ENCODE assay signal across 14 cellular contexts in the genomic region with DNA sequence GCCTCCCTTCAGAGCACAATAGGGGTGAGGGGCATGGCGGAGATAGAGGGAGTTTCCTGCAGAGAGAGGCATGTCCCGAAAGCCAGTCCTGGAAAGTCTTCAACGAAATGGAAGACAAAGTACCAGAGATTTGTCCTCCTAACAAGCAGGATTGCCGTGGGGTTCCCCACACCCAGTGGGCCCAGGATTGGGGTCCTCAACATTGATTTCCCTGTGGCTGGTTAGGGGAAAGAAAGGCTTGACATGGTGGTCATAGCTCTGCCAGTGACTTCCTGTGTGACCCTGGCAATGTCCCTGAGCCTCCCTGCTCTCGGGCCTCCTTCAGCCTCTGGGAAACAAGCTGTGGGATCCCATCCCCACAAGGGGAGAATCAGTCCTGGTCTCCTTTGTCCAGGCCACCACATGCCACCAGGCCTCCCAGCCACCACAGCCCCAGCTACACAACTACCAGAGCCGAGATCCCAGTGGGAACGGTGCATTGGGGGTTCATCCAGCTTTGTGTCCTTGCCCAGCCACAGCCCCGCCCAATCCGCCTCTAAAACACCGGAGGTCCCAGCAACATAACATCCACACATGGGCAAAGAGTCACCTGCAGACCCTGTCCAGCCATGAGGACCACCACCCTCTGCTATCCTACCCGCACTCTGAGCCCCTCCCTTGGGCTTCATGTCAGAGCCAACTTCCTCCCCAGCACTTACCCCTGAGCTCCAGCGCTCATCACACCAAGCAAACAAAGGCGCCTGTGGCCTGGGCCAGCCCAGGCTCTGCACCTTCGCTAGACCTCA.
DNase-seq lines count a peak whose midpoint lies in the region; ATAC-seq and TF ChIP-seq lines count a peak whose summit lies in the region.
"Had no signal": no experiment of that assay in that cellular context is flagged by ENCODE, and none has a peak within 500 bp of the region (broad histone marks: within the 10 kb centered on the region; RNA-seq: fewer than 3 reads in every experiment).

No MANE protein-coding gene starts in this region.

- no peaks in the 10 kb centered on the region for H3K36me3 ChIP-seq in lung (ENCODE audit: control insufficient read depth in 2 of 2, insufficient read depth in 2 of 2, low read length in 2 of 2)
- H3K36me3 ChIP-seq in CD4-positive, alpha-beta memory T cell (ENCODE audit: insufficient read depth, low read length), result no peaks in the 10 kb centered on the region
- H3K36me3 ChIP-seq: BLaER1 had no signal

- 83 to 86% methylated on average over 14 of the region's 14 CpGs for WGBS in lung, 2 donors

- H3K4me3 Mint-ChIP-seq in activated CD8-positive, alpha-beta T cell treated with anti-CD3 and anti-CD28 coated beads, Interleukin-2, amount 10 ng/mL, durations not matched to agents 7 days and 5 days, result no peak overlapping the region
- H3K4me3 Mint-ChIP-seq in activated CD8-positive, alpha-beta T cell treated with anti-CD3 and anti-CD28 coated beads for 36 hours, result no peak overlapping the region
- no peak overlapping the region for H3K4me3 Mint-ChIP-seq in stimulated activated effector memory CD8-positive, alpha-beta T cell treated with anti-CD3 and anti-CD28 coated beads, Interleukin-12 subunit alpha, Interleukin-12 subunit beta, amount 100 ng/mL, for 72 hours
- H3K4me3 Mint-ChIP-seq in CD4-positive, alpha-beta memory T cell, result no peak overlapping the region

- TF ChIP-seq CTCF in activated CD8-positive, alpha-beta T cell treated with anti-CD3 and anti-CD28 coated beads for 36 hours (IDR thresholded peaks at IDR 0.05), result no peak
- TF ChIP-seq CTCF in lung (IDR thresholded peaks at IDR 0.05; ENCODE audit: control extremely low read depth, extremely low read depth), result no peak

- H3K9me3 ChIP-seq in lung (ENCODE audit: control insufficient read depth in 2 of 2, insufficient read depth in 1 of 2, low read length in 1 of 2), result peaks cover 0 to 5% of the 10 kb centered on the region in 2 donors
- H3K9me3 ChIP-seq in CD4-positive, alpha-beta memory T cell (ENCODE audit: control insufficient read depth in 1 of 2, low read length in 2 of 2), result no peaks in the 10 kb centered on the region
- H3K9me3 ChIP-seq: BLaER1 had no signal

- H3K4me3 ChIP-seq in lung, result no peak overlapping the region
- no peak overlapping the region for H3K4me3 ChIP-seq in CD4-positive, alpha-beta memory T cell (ENCODE audit: low read length in 2 of 2)
- H3K4me3 ChIP-seq: BLaER1, GM23248 had no signal

- no peak overlapping the region for H3K27ac ChIP-seq in lung (ENCODE audit: low read depth in 1 of 2, low read length in 1 of 2)
- H3K27ac ChIP-seq in CD4-positive, alpha-beta memory T cell (ENCODE audit: low read depth, low read length), result no peak overlapping the region
- H3K27ac ChIP-seq: 22Rv1, BLaER1, GM23248 had no signal

- H3K27ac Mint-ChIP-seq in activated CD8-positive, alpha-beta T cell treated with anti-CD3 and anti-CD28 coated beads, Interleukin-2, amount 10 ng/mL, durations not matched to agents 7 days and 5 days, result no peak overlapping the region
- H3K27ac Mint-ChIP-seq in activated CD8-positive, alpha-beta T cell treated with anti-CD3 and anti-CD28 coated beads for 36 hours, result no peak overlapping the region
- H3K27ac Mint-ChIP-seq in stimulated activated effector memory CD8-positive, alpha-beta T cell treated with anti-CD3 and anti-CD28 coated beads, Interleukin-12 subunit alpha, Interleukin-12 subunit beta, amount 100 ng/mL, for 72 hours, result no peak overlapping the region
- no peak overlapping the region for H3K27ac Mint-ChIP-seq in CD4-positive, alpha-beta memory T cell

- intact Hi-C loops in activated CD8-positive, alpha-beta T cell treated with anti-CD3 and anti-CD28 coated beads for 36 hours (cut with micrococcal nuclease), result no loop called here
- intact Hi-C loops in CD4-positive, alpha-beta memory T cell (cut with micrococcal nuclease), result no loop called here

- H3K4me1 Mint-ChIP-seq in activated CD8-positive, alpha-beta T cell treated with anti-CD3 and anti-CD28 coated beads, Interleukin-2, amount 10 ng/mL, durations not matched to agents 7 days and 5 days (ENCODE audit: low read depth), result no peaks in the 10 kb centered on the region
- no peaks in the 10 kb centered on the region for H3K4me1 Mint-ChIP-seq in activated CD8-positive, alpha-beta T cell treated with anti-CD3 and anti-CD28 coated beads for 36 hours (ENCODE audit: low read depth)
- H3K4me1 Mint-ChIP-seq in stimulated activated effector memory CD8-positive, alpha-beta T cell treated with anti-CD3 and anti-CD28 coated beads, Interleukin-12 subunit alpha, Interleukin-12 subunit beta, amount 100 ng/mL, for 72 hours, result no peaks in the 10 kb centered on the region
- peaks cover 0 to 5% (median under 1%) of the 10 kb centered on the region in 4 donors for H3K4me1 Mint-ChIP-seq in CD4-positive, alpha-beta memory T cell

- CTCF ChIA-PET in activated CD8-positive, alpha-beta T cell treated with anti-CD3 and anti-CD28 coated beads, Interleukin-2, amount 10 ng/mL, durations not matched to agents 7 days and 5 days (lab: Charles Lee), result no interaction called here
- CTCF ChIA-PET in activated CD8-positive, alpha-beta T cell treated with anti-CD3 and anti-CD28 coated beads for 36 hours (lab: Charles Lee), result interaction anchor here (0.6 kb wide), 1 partner anchor 266 kb away, joined by 3 read pairs; no protein-coding TSS in a partner anchor
- CTCF ChIA-PET in HEK293T (lab: Yijun Ruan, JAX), result no interaction called here
- CTCF ChIA-PET in CD4-positive, alpha-beta memory T cell (lab: Charles Lee; ENCODE audit: partially characterized antibody), result no interaction called here

- no peaks in the 10 kb centered on the region for H3K36me3 Mint-ChIP-seq in activated CD8-positive, alpha-beta T cell treated with anti-CD3 and anti-CD28 coated beads, Interleukin-2, amount 10 ng/mL, durations not matched to agents 7 days and 5 days (ENCODE audit: low read depth)
- peaks cover 3% of the 10 kb centered on the region for H3K36me3 Mint-ChIP-seq in activated CD8-positive, alpha-beta T cell treated with anti-CD3 and anti-CD28 coated beads for 36 hours (ENCODE audit: low read depth)
- H3K36me3 Mint-ChIP-seq in stimulated activated effector memory CD8-positive, alpha-beta T cell treated with anti-CD3 and anti-CD28 coated beads, Interleukin-12 subunit alpha, Interleukin-12 subunit beta, amount 100 ng/mL, for 72 hours, result no peaks in the 10 kb centered on the region
- peaks cover 21 to 55% of the 10 kb centered on the region in 2 donors for H3K36me3 Mint-ChIP-seq in CD4-positive, alpha-beta memory T cell

- POLR2A ChIA-PET in activated CD8-positive, alpha-beta T cell treated with anti-CD3 and anti-CD28 coated beads, Interleukin-2, amount 10 ng/mL, durations not matched to agents 7 days and 5 days (lab: Charles Lee), result no interaction called here
- POLR2A ChIA-PET in activated CD8-positive, alpha-beta T cell treated with anti-CD3 and anti-CD28 coated beads for 36 hours (lab: Charles Lee), result interaction anchor here (1.2 kb wide), 1 partner anchor 10 kb away, joined by 4 read pairs; no protein-coding TSS in a partner anchor
- POLR2A ChIA-PET in HEK293T (lab: Yijun Ruan, JAX), result no interaction called here
- POLR2A ChIA-PET in CD4-positive, alpha-beta memory T cell (lab: Charles Lee; ENCODE audit: partially characterized antibody), result no interaction called here

- H3K9me3 Mint-ChIP-seq in activated CD8-positive, alpha-beta T cell treated with anti-CD3 and anti-CD28 coated beads, Interleukin-2, amount 10 ng/mL, durations not matched to agents 7 days and 5 days (ENCODE audit: insufficient read depth), result peaks cover 1% of the 10 kb centered on the region
- peaks cover 3% of the 10 kb centered on the region for H3K9me3 Mint-ChIP-seq in activated CD8-positive, alpha-beta T cell treated with anti-CD3 and anti-CD28 coated beads for 36 hours
- peaks cover 10% of the 10 kb centered on the region for H3K9me3 Mint-ChIP-seq in stimulated activated effector memory CD8-positive, alpha-beta T cell treated with anti-CD3 and anti-CD28 coated beads, Interleukin-12 subunit alpha, Interleukin-12 subunit beta, amount 100 ng/mL, for 72 hours
- H3K9me3 Mint-ChIP-seq in CD4-positive, alpha-beta memory T cell, result peaks cover 0 to 9% (median 6%) of the 10 kb centered on the region in 8 donors

- H3K4me1 ChIP-seq in lung (ENCODE audit: control insufficient read depth in 2 of 2, insufficient read depth in 2 of 2, low read length in 2 of 2), result no peaks in the 10 kb centered on the region
- H3K4me1 ChIP-seq in CD4-positive, alpha-beta memory T cell (ENCODE audit: insufficient read depth, low read length), result no peaks in the 10 kb centered on the region
- H3K4me1 ChIP-seq: BLaER1 had no signal

- DNase-seq in activated CD8-positive, alpha-beta T cell treated with anti-CD3 and anti-CD28 coated beads, Interleukin-2, amount 10 ng/mL, durations not matched to agents 7 days and 5 days, result peak; percentile 4
- DNase-seq in activated CD8-positive, alpha-beta T cell treated with anti-CD3 and anti-CD28 coated beads for 36 hours, result no peak
- DNase-seq in HEK293T (ENCODE audit: extremely low spot score) (peak; percentile 3), lung (ENCODE audit: low spot score) (peak; percentile 22), HCEC 1CT (no peak), GF-D8 (lab: John Stamatoyannopoulos, UW) (no peak)
- DNase-seq in stimulated activated effector memory CD8-positive, alpha-beta T cell treated with anti-CD3 and anti-CD28 coated beads, Interleukin-12 subunit alpha, Interleukin-12 subunit beta, amount 100 ng/mL, for 72 hours (ENCODE audit: low spot score in 2 of 2), result no peak
- no peak for DNase-seq in CD4-positive, alpha-beta memory T cell
- DNase-seq: AML-193, DMS53, GM23248 had no signal

- no peaks in the 10 kb centered on the region for H3K27me3 Mint-ChIP-seq in activated CD8-positive, alpha-beta T cell treated with anti-CD3 and anti-CD28 coated beads, Interleukin-2, amount 10 ng/mL, durations not matched to agents 7 days and 5 days (ENCODE audit: low read depth)
- H3K27me3 Mint-ChIP-seq in activated CD8-positive, alpha-beta T cell treated with anti-CD3 and anti-CD28 coated beads for 36 hours, result no peaks in the 10 kb centered on the region
- H3K27me3 Mint-ChIP-seq in CD4-positive, alpha-beta memory T cell, result no peaks in the 10 kb centered on the region

- H3K27me3 ChIP-seq in lung (ENCODE audit: control insufficient read depth, insufficient read depth), result no peaks in the 10 kb centered on the region
- H3K27me3 ChIP-seq in CD4-positive, alpha-beta memory T cell (ENCODE audit: insufficient read depth, low read length), result no peaks in the 10 kb centered on the region
- H3K27me3 ChIP-seq: BLaER1 had no signal

- no peak for ATAC-seq in activated CD8-positive, alpha-beta T cell treated with anti-CD3 and anti-CD28 coated beads, Interleukin-2, amount 10 ng/mL, durations not matched to agents 7 days and 5 days
- ATAC-seq in activated CD8-positive, alpha-beta T cell treated with anti-CD3 and anti-CD28 coated beads for 36 hours, result no peak
- ATAC-seq in lung (ENCODE audit: insufficient read depth, low FRiP score), result no peak
- peak; percentile 8 for ATAC-seq in stimulated activated effector memory CD8-positive, alpha-beta T cell treated with anti-CD3 and anti-CD28 coated beads, Interleukin-12 subunit alpha, Interleukin-12 subunit beta, amount 100 ng/mL, for 72 hours
- ATAC-seq: HepG2 had no signal

TF ChIP-seq in HEK293T, 16 proteins besides CTCF, POLR2A, EP300 and RAD21 (continues in another document):
- TF ChIP-seq BHLHE40 (IDR thresholded peaks at IDR 0.05; ENCODE audit: borderline replicate concordance), result no peak
- TF ChIP-seq SUZ12 (IDR thresholded peaks at IDR 0.05), result no peak
- no peak for TF ChIP-seq ARNT (IDR thresholded peaks at IDR 0.05)
- TF ChIP-seq L3MBTL2 (conservative IDR thresholded peaks at IDR 0.05), result no peak

Comparison
In these comparisons a context has a peak if more than half of its experiments do, and no peak if none do; other contexts are left out.
1. DNase-seq: peak in activated CD8-positive, alpha-beta T cell treated with anti-CD3 and anti-CD28 coated beads, Interleukin-2, amount 10 ng/mL, durations not matched to agents 7 days and 5 days (single experiment), HEK293T (single experiment) and lung (single experiment); none in activated CD8-positive, alpha-beta T cell treated with anti-CD3 and anti-CD28 coated beads for 36 hours (single experiment), stimulated activated effector memory CD8-positive, alpha-beta T cell treated with anti-CD3 and anti-CD28 coated beads, Interleukin-12 subunit alpha, Interleukin-12 subunit beta, amount 100 ng/mL, for 72 hours (0 of 2), HCEC 1CT (single experiment), GF-D8 (single experiment) and CD4-positive, alpha-beta memory T cell (0 of 5).